In genomic region chr7:101635484-101635883, GRCh38 we compare ENCODE assay signal across 37 cellular contexts. TPM values are rescaled to one million over a fixed set of nuclear protein-coding genes. Genes with fewer than 3 reads are reported as not detected.
DNase-seq lines count a peak whose midpoint lies in the region; ATAC-seq, FAIRE-seq and TF ChIP-seq lines count a peak whose summit lies in the region.
"Had no signal": no experiment of that assay in that cellular context is flagged by ENCODE, and none has a peak within 500 bp of the region (broad histone marks: within the 10 kb centered on the region; RNA-seq: fewer than 3 reads in every experiment).

No MANE protein-coding gene starts in this region.

- peak overlapping the region; percentile 90 for H3K18ac ChIP-seq in H1 (ENCODE audit: extremely low read depth, low read length)

- no peaks in the 10 kb centered on the region for H3K9me3 ChIP-seq in SK-N-SH
- 0 out of 4 replicates have a peak, but pooled peaks cover 0 to 5% of the 10 kb centered on the region in 2 experiments for H3K9me3 ChIP-seq in H1 (ENCODE audit: insufficient read depth in 2 of 2, low read depth in 1 of 2, low read length in 1 of 2)
- no peaks in the 10 kb centered on the region for H3K9me3 ChIP-seq in psoas muscle
- H3K9me3 ChIP-seq: pancreas, testis had no signal

- H3K9me2 ChIP-seq in SK-N-SH = no peaks in the 10 kb centered on the region

- no peaks in the 10 kb centered on the region for H3F3A ChIP-seq in SK-N-SH (replicated peaks; ENCODE audit: insufficient read depth)

- H2BK120ac ChIP-seq in H1 (replicated peaks; ENCODE audit: low read depth, low read length) = no peak overlapping the region

- no peak overlapping the region for H2AK5ac ChIP-seq in H1 (ENCODE audit: low read depth, low read length)

- POLR2A ChIA-PET in SK-N-SH (lab: Yijun Ruan, JAX) (no interaction called here), H1 (lab: Charles Lee; ENCODE audit: partially characterized antibody) (interaction anchor here (0.8 kb wide), 1 partner anchor 827 kb away, joined by 3 read pairs; no protein-coding TSS in a partner anchor)

- TF ChIP-seq CTCF in SK-N-SH (IDR thresholded peaks at IDR 0.05) (no peak), H1 (IDR thresholded peaks at IDR 0.05; ENCODE audit: control extremely low read depth in 1 of 3, insufficient read depth in 1 of 3, low read depth in 1 of 3, low read length in 3 of 3) (no peak), psoas muscle (IDR thresholded peaks at IDR 0.05) (no peak)

- TF ChIP-seq POLR2A in H1 (IDR thresholded peaks at IDR 0.05; ENCODE audit: control extremely low read depth in 1 of 2, low read depth in 2 of 2, low read length in 2 of 2) = no peak

- 85% methylated on average over 2 of the region's 2 CpGs for WGBS in SK-N-SH (ENCODE audit: low lambda C conversion rate)
- WGBS in H1 (ENCODE audit: extremely low coverage in 1 of 2, insufficient coverage in 1 of 2, insufficient read length in 1 of 2, insufficient replicate concordance in 2 of 2, low coverage in 1 of 2, low lambda C conversion rate in 2 of 2, missing lambda C conversion rate in 1 of 2), 2 experiments = 72% methylated on average over 2 of the region's 2 CpGs; no CpG with 5 or more reads in 1 of the 2 experiments
- 23 to 33% (median 24%) methylated on average over 2 of the region's 2 CpGs for WGBS in psoas muscle, 3 donors

- FAIRE-seq in H1 (lab: Jason Lieb, UNC) = no peak
- FAIRE-seq: bronchial epithelial cell, colon, endothelial cell of umbilical vein, GM12891, pancreas, small intestine, urothelium cell line had no signal

- no peak overlapping the region for H3K4me3 ChIP-seq in SK-N-SH (ENCODE audit: low read depth in 2 of 2, low read length in 1 of 2)
- no peak overlapping the region for H3K4me3 ChIP-seq in H1 (ENCODE audit: extremely low read depth in 1 of 4, insufficient read depth in 2 of 4, low read depth in 3 of 4, low read length in 4 of 4)
- H3K4me3 ChIP-seq in psoas muscle = no peak overlapping the region
- H3K4me3 ChIP-seq: gastroesophageal sphincter, hepatocyte, pancreas, testis had no signal

- H3K27me3 ChIP-seq in SK-N-SH (ENCODE audit: insufficient read depth) (no peaks in the 10 kb centered on the region), H1 (replicated peaks in 1 of 4; ENCODE audit: control insufficient read depth in 3 of 4, extremely low read depth in 1 of 4, insufficient read depth in 3 of 4, low read length in 3 of 4) (no peaks in the 10 kb centered on the region), psoas muscle (ENCODE audit: insufficient read depth in 3 of 3, low read length in 2 of 3) (no peaks in the 10 kb centered on the region)
- H3K27me3 ChIP-seq: gastroesophageal sphincter, hepatocyte, pancreas, testis had no signal

- no peaks in the 10 kb centered on the region for H3K79me2 ChIP-seq in SK-N-SH (ENCODE audit: insufficient read depth)
- H3K79me2 ChIP-seq in H1 (ENCODE audit: control insufficient read depth in 1 of 2, insufficient read depth in 2 of 2, low read length in 2 of 2) = no peaks in the 10 kb centered on the region
- H3K79me2 ChIP-seq: hepatocyte had no signal

- intact Hi-C loops in psoas muscle (cut with DNase I) = no loop called here

- CTCF ChIA-PET in SK-N-SH (lab: Yijun Ruan, JAX) (interaction anchor here (0.9 to 1.4 kb wide), 2 partner anchors 33 to 92 kb away, joined by 3 read pairs; no protein-coding TSS in a partner anchor), H1 (lab: Charles Lee; ENCODE audit: partially characterized antibody) (interaction anchor here (0.5 to 1.0 kb wide), 6 partner anchors 9 to 117 kb away, joined by 3 to 5 read pairs (median 3); no protein-coding TSS in a partner anchor)

- no peak overlapping the region for H3K23ac ChIP-seq in H1 (ENCODE audit: insufficient read length)

- H3K36me3 ChIP-seq in SK-N-SH (replicated peaks in 1 of 2; ENCODE audit: control insufficient read depth in 1 of 2, insufficient read depth in 2 of 2, low read length in 1 of 2) (no peaks in the 10 kb centered on the region), H1 (ENCODE audit: control insufficient read depth in 2 of 4, insufficient read depth in 4 of 4, low read length in 3 of 4) (no peaks in the 10 kb centered on the region), psoas muscle (ENCODE audit: insufficient read depth in 1 of 2, low read depth in 1 of 2) (no peaks in the 10 kb centered on the region)
- H3K36me3 ChIP-seq: gastroesophageal sphincter, pancreas had no signal

- no peaks in the 10 kb centered on the region for H3K23me2 ChIP-seq in H1 (ENCODE audit: low read depth, low read length)

- no peak overlapping the region for H3K14ac ChIP-seq in H1 (ENCODE audit: insufficient read length)

- DNase-seq in SK-N-SH (peak; percentile 31), NCI-H82 treated with DMSO at 0.1 percent for 48 hours (lab: John Stamatoyannopoulos, UW; ENCODE audit: unreplicated experiment) (peak; percentile 1), H1 (ENCODE audit: low read depth in 1 of 2, low spot score in 2 of 2) (no peak), psoas muscle (no peak)
- DNase-seq: activated CD4-positive, alpha-beta T cell treated with anti-CD3 and anti-CD28 coated beads for 36 hours; anterior cingulate cortex; CD4-positive, alpha-beta memory T cell; left cardiac atrium; MM.1S; NCI-H1105 treated with DMSO at 0.1 percent for 48 hours; NCI-H2029; NCI-H524; NK-92 treated with Interleukin-12 subunit alpha and Interleukin-12 subunit beta, amount 100 ng/mL, for 24 hours; retina; small intestine; stimulated activated CD4-positive, alpha-beta T cell treated with anti-CD3 and anti-CD28 coated beads, Interleukin-1b, Interleukin-23, amount 100 ng/mL, for 48 hours; stimulated activated naive CD8-positive, alpha-beta T cell treated with anti-CD3 and anti-CD28 coated beads, Interleukin-15, Interleukin-2, amounts not matched to agents 100 U/mL and 50 U/mL, for 24 hours; testis had no signal

- peak overlapping the region; percentile 39; the same call in 1 of the 2 replicates for H2BK5ac ChIP-seq in H1 (ENCODE audit: low read depth, low read length)

- H3K56ac ChIP-seq in H1 (replicated peaks; ENCODE audit: insufficient read length, low read depth, low read length) = no peak overlapping the region

- no peak overlapping the region for H3K27ac ChIP-seq in SK-N-SH (ENCODE audit: low read depth in 2 of 2, low read length in 1 of 2)
- H3K27ac ChIP-seq in H1 (ENCODE audit: low read depth, low read length) = no peak overlapping the region
- peak overlapping the region; percentile 30 for H3K27ac ChIP-seq in psoas muscle
- H3K27ac ChIP-seq: 22Rv1, gastroesophageal sphincter, hepatocyte, pancreas, testis had no signal

- no peak for TF ChIP-seq EP300 in SK-N-SH (IDR thresholded peaks at IDR 0.05; ENCODE audit: borderline replicate concordance in 1 of 2, low read depth in 1 of 2, low read length in 1 of 2)
- TF ChIP-seq EP300 in H1 (IDR thresholded peaks at IDR 0.05; ENCODE audit: borderline replicate concordance in 1 of 2, low read depth in 2 of 2, low read length in 2 of 2) = no peak

- H3K4me1 ChIP-seq in SK-N-SH (ENCODE audit: control insufficient read depth in 1 of 2, insufficient read depth in 2 of 2, low read depth in 1 of 2, low read length in 1 of 2) = peaks cover 6 to 29% of the 10 kb centered on the region in 2 experiments; a peak in 3 of 4 replicates
- H3K4me1 ChIP-seq in H1 (replicated peaks in 1 of 4; ENCODE audit: control insufficient read depth in 3 of 4, insufficient read depth in 4 of 4, low read length in 3 of 4) = peaks cover 0 to 3% (median 1%) of the 10 kb centered on the region in 4 experiments; a peak in 4 of 7 replicates
- peaks cover 32% of the 10 kb centered on the region for H3K4me1 ChIP-seq in psoas muscle
- H3K4me1 ChIP-seq: gastroesophageal sphincter, pancreas had no signal

- no peak for ATAC-seq in SK-N-SH treated with all-trans-retinoic acid at 6 μM for 48 hours
- no peak for ATAC-seq in psoas muscle
- no peak for ATAC-seq in GM19395 (IDR thresholded peaks at IDR 0.05; ENCODE audit: unreplicated experiment)
- no peak for ATAC-seq in HG02973 (IDR thresholded peaks at IDR 0.05; ENCODE audit: unreplicated experiment)
- ATAC-seq in HG03342 (IDR thresholded peaks at IDR 0.05; ENCODE audit: unreplicated experiment) = no peak
- ATAC-seq: activated CD4-positive, alpha-beta T cell treated with anti-CD3 and anti-CD28 coated beads for 36 hours; activated naive CD4-positive, alpha-beta T cell treated with anti-CD3 and anti-CD28 coated beads, Interleukin-2, amount 50 U/mL, for 72 hours; gastroesophageal sphincter; left cardiac atrium; Right ventricle myocardium inferior; stimulated activated naive CD8-positive, alpha-beta T cell treated with anti-CD3 and anti-CD28 coated beads, Interleukin-15, Interleukin-2, amounts not matched to agents 100 U/mL and 50 U/mL, for 24 hours had no signal

- H4K8ac ChIP-seq in H1 (ENCODE audit: extremely low read depth, insufficient read depth, low read length) = no peak overlapping the region

- H3K9ac ChIP-seq in SK-N-SH (no peak overlapping the region), H1 (replicated peaks in 1 of 4; ENCODE audit: extremely low read depth in 1 of 4, low read depth in 3 of 4, low read length in 3 of 4) (no peak overlapping the region)

- H4K91ac ChIP-seq in H1 (replicated peaks; ENCODE audit: insufficient read length, low read length) = peak overlapping the region; percentile 65

- H3K79me1 ChIP-seq in H1 (ENCODE audit: low read depth, low read length) = no peaks in the 10 kb centered on the region

- no peak overlapping the region for H2BK15ac ChIP-seq in H1 (ENCODE audit: low read length)

- H3K4me2 ChIP-seq in SK-N-SH = no peak overlapping the region
- H3K4me2 ChIP-seq in H1 (ENCODE audit: insufficient read depth in 1 of 2, low read depth in 2 of 2, low read length in 2 of 2) = no peak overlapping the region
- H3K4me2 ChIP-seq: hepatocyte had no signal

- no peak overlapping the region for H2BK20ac ChIP-seq in H1 (ENCODE audit: low read length)

- H4K20me1 ChIP-seq in SK-N-SH (ENCODE audit: insufficient read depth) (no peaks in the 10 kb centered on the region), H1 (replicated peaks in 1 of 2; ENCODE audit: control insufficient read depth in 1 of 2, insufficient read depth in 2 of 2, low read length in 2 of 2) (no peaks in the 10 kb centered on the region)

- peak overlapping the region; percentile 80; the same call in 1 of the 2 replicates for H2BK12ac ChIP-seq in H1 (ENCODE audit: low read depth, low read length)

- no peak overlapping the region for H4K5ac ChIP-seq in H1 (ENCODE audit: insufficient read length, low read depth, low read length)

- no peak overlapping the region for H3K4ac ChIP-seq in H1 (replicated peaks; ENCODE audit: insufficient read length, low read depth, low read length)

- no peak for TF ChIP-seq RAD21 in SK-N-SH (IDR thresholded peaks at IDR 0.05; ENCODE audit: low read length)
- TF ChIP-seq RAD21 in H1 (IDR thresholded peaks at IDR 0.05 in 1 of 2, conservative IDR thresholded peaks at IDR 0.05 in 1 of 2; ENCODE audit: low read depth in 2 of 2, low read length in 2 of 2) = no peak

- peak overlapping the region; percentile 53 for H2AFZ ChIP-seq in SK-N-SH (ENCODE audit: low read depth)
- no peak overlapping the region for H2AFZ ChIP-seq in H1 (ENCODE audit: low read length)
- H2AFZ ChIP-seq: hepatocyte had no signal

RNA-seq across cellular contexts. Expression of gene MYL10, which starts 6.4 kb away (rescaled TPM):
- polyA plus RNA-seq in SK-N-SH (2012; rRNA removed) (not detected in 2 replicates), H1 (2011; rRNA removed) (0.18 and 0.20 TPM in 2 replicates), psoas muscle (1 to 10 TPM in 1 of 3 donors, under 1 TPM in 1, not detected in 1; 0.23 to 4.4 TPM)
- polyA plus RNA-seq in SK-N-SH (2012; cell fraction: cytosol; rRNA removed) = not detected in 2 replicates
- not detected in 2 replicates for polyA plus RNA-seq in SK-N-SH (2012; cell fraction: nucleus; rRNA removed)
- 0.44 TPM in 1 of 2 replicates, not detected in the other for total RNA-seq in H1 (2021; fragmentation: NEBNext Ultra II Directional; extraction: Animal tissue kit (Norgen Biotek cat#: 25700))
- 0.28 TPM for polyA plus RNA-seq in H1 (2011; cell fraction: cytosol; rRNA removed)
- polyA plus RNA-seq in H1 (2011; cell fraction: nucleus; rRNA removed) = not detected
- 0.67 TPM in 1 of 4 replicates, not detected in the others for polyA plus RNA-seq in H1 (2012, experiment 1 of 2)
- polyA plus RNA-seq in H1 (2012, experiment 2 of 2) = not detected
- 0.10 TPM for polyA plus RNA-seq in H1 (2013, experiment 1 of 2)
- polyA plus RNA-seq in H1 (2013, experiment 2 of 2) = 0.22 TPM
- polyA minus RNA-seq in H1 (2011; rRNA and poly(A)+ RNA removed) = not detected in 2 replicates
- polyA minus RNA-seq in H1 (2011; cell fraction: cytosol; rRNA and poly(A)+ RNA removed) = not detected
- polyA minus RNA-seq in H1 (2011; cell fraction: nucleus; rRNA and poly(A)+ RNA removed) = not detected
- not detected for total RNA-seq in psoas muscle
- total RNA-seq: activated CD4-positive, alpha-beta T cell treated with anti-CD3 and anti-CD28 coated beads for 36 hours; activated naive CD4-positive, alpha-beta T cell treated with anti-CD3 and anti-CD28 coated beads, Interleukin-2, amount 50 U/mL, for 72 hours; activated T-helper 2 cell treated with anti-CD3 and anti-CD28 coated beads, Interferon-gamma antibody, Interleukin-2, Interleukin-4, amounts not matched to agents 10 μg/mL and 5 μg/mL and 100 μg/mL, durations not matched to agents 14 hours and 24 hours and 36 hours; bronchial epithelial cell; CD4-positive, alpha-beta memory T cell; endothelial cell of umbilical vein; gastroesophageal sphincter; HT1080; left cardiac atrium; lung microvascular endothelial cell; pancreas; Right ventricle myocardium inferior; testis had no signal
- polyA plus RNA-seq: CD4-positive, alpha-beta memory T cell; endothelial cell of umbilical vein; neural cell; pancreas; small intestine had no signal

Comparison
In these comparisons a context has a peak if more than half of its experiments do, and no peak if none do; other contexts are left out.
1. DNase-seq: peak in SK-N-SH (single experiment) and NCI-H82 treated with DMSO at 0.1 percent for 48 hours (single experiment); none in H1 (0 of 2) and psoas muscle (0 of 2).
2. Of the 17 proteins assayed by ChIP-seq in both H1 and SK-N-SH: peak only in H1: none; only in SK-N-SH: RXRA; in both: none; in neither: 16.